In the genomic region with DNA sequence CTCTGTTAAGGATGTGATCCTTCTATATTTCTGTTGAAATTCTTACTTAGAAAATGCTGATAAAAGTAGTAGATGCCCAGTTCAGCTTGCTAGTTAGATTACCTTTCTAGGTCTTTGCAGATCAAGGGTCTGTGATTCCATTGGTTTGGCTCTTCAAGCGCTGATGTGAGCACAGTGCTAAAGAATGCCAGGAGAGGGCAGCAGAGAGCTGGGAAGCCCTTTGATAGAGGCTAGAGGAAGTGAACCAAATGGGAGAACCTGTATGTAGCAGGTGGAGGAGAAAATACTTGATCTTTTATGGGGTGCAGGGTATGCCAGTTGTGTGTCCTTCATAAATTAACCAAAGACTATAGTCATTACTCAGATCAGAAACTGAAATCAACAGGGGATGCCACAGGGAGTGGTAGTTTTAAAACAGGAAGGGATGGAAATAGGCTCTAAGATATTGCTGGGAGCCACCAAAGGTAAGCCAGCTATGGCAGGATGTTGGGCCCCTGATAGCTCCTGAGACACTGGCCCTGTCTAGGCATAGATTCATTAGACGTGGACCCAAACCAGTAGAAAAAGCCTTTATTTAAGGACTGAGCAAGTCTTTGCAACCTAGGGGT, we compare ENCODE assay signal across 8 cellular contexts.
A peak's percentile ranks its signal among the peaks of the same experiment; 100 is the strongest.
DNase-seq lines count a peak whose midpoint lies in the region; ATAC-seq, FAIRE-seq and TF ChIP-seq lines count a peak whose summit lies in the region.

No MANE protein-coding gene starts in this region.

- TF ChIP-seq CTCF in PC-9 (conservative IDR thresholded peaks at IDR 0.05) (peak; percentile 74), omental fat pad (IDR thresholded peaks at IDR 0.05) (no peak), uterus (IDR thresholded peaks at IDR 0.05) (peak; percentile 63 to 72 (median 66))

- H4K20me1 ChIP-seq in PC-9 (ENCODE audit: insufficient read depth), result no peaks in the 10 kb centered on the region

- no peak overlapping the region for H3K4me2 ChIP-seq in PC-9

- no peak overlapping the region for H3K4me3 ChIP-seq in PC-9
- H3K4me3 ChIP-seq in uterus, result no peak overlapping the region

- ATAC-seq in GM21723 (IDR thresholded peaks at IDR 0.05; ENCODE audit: unreplicated experiment) (peak; percentile 95), omental fat pad (ENCODE audit: low FRiP score) (peak; percentile 89)

- no peak for FAIRE-seq in frontal cortex (lab: Jason Lieb, UNC)

- H3K36me3 ChIP-seq in PC-9 (ENCODE audit: low read depth) (no peaks in the 10 kb centered on the region), uterus (no peaks in the 10 kb centered on the region)

- CTCF ChIA-PET in PC-9 (lab: Charles Lee), result no interaction called here

- H3K4me1 ChIP-seq in PC-9 (replicated peaks; ENCODE audit: insufficient read depth) (no peaks in the 10 kb centered on the region), uterus (no peaks in the 10 kb centered on the region)

- no peak overlapping the region for H2AFZ ChIP-seq in PC-9

- no peaks in the 10 kb centered on the region for H3F3A ChIP-seq in PC-9 (ENCODE audit: insufficient read depth, low read depth)

- no peaks in the 10 kb centered on the region for H3K9me3 Mint-ChIP-seq in activated T-helper 1 cell treated with anti-CD3 and anti-CD28 coated beads, Interleukin-12 subunit alpha, Interleukin-12 subunit beta, Interleukin-2, Interleukin-4 antibody, amounts not matched to agents 30 ng/mL and 10 ng/mL and 1 ng/mL, durations not matched to agents 14 hours and 24 hours and 36 hours

- H3K27ac ChIP-seq in PC-9, result no peak overlapping the region
- H3K27ac ChIP-seq in uterus, result no peak overlapping the region

- no peak overlapping the region for H3K27ac Mint-ChIP-seq in activated T-helper 1 cell treated with anti-CD3 and anti-CD28 coated beads, Interleukin-12 subunit alpha, Interleukin-12 subunit beta, Interleukin-2, Interleukin-4 antibody, amounts not matched to agents 30 ng/mL and 10 ng/mL and 1 ng/mL, durations not matched to agents 14 hours and 24 hours and 36 hours

- DNase-seq in ELF-1 (ENCODE audit: low read depth, low spot score) (peak; percentile 76), KBM-7 (peak; percentile 75), PC-9 (peak in 1 of 2 experiments; percentile 56), frontal cortex (ENCODE audit: low spot score in 2 of 2) (peak; percentile 2 to 34), omental fat pad (ENCODE audit: low spot score) (peak; percentile 53), uterus (peak; percentile 41 to 63)
- peak; percentile 22 for DNase-seq in activated T-helper 1 cell treated with anti-CD3 and anti-CD28 coated beads, Interleukin-12 subunit alpha, Interleukin-12 subunit beta, Interleukin-2, Interleukin-4 antibody, amounts not matched to agents 30 ng/mL and 10 ng/mL and 1 ng/mL, durations not matched to agents 14 hours and 24 hours and 36 hours (ENCODE audit: low spot score)

- BruUV-seq in PC-9 (replicated peaks; lab: Mats Ljungman, UMichigan), result no TSS peak

- H3K27me3 Mint-ChIP-seq in activated T-helper 1 cell treated with anti-CD3 and anti-CD28 coated beads, Interleukin-12 subunit alpha, Interleukin-12 subunit beta, Interleukin-2, Interleukin-4 antibody, amounts not matched to agents 30 ng/mL and 10 ng/mL and 1 ng/mL, durations not matched to agents 14 hours and 24 hours and 36 hours (ENCODE audit: insufficient read depth), result no peaks in the 10 kb centered on the region

- no peak overlapping the region for H3K4me3 Mint-ChIP-seq in activated T-helper 1 cell treated with anti-CD3 and anti-CD28 coated beads, Interleukin-12 subunit alpha, Interleukin-12 subunit beta, Interleukin-2, Interleukin-4 antibody, amounts not matched to agents 30 ng/mL and 10 ng/mL and 1 ng/mL, durations not matched to agents 14 hours and 24 hours and 36 hours

- in situ Hi-C loops in KBM-7 (cut with MboI; ENCODE audit: low pct_unique_long_range_greater_than_20kb, low sequenced_read_pairs), result no loop called here

- no peaks in the 10 kb centered on the region for H3K4me1 Mint-ChIP-seq in activated T-helper 1 cell treated with anti-CD3 and anti-CD28 coated beads, Interleukin-12 subunit alpha, Interleukin-12 subunit beta, Interleukin-2, Interleukin-4 antibody, amounts not matched to agents 30 ng/mL and 10 ng/mL and 1 ng/mL, durations not matched to agents 14 hours and 24 hours and 36 hours (ENCODE audit: low read depth)

- no peak for TF ChIP-seq POLR2A in uterus (IDR thresholded peaks at IDR 0.05)

- H3K36me3 Mint-ChIP-seq in activated T-helper 1 cell treated with anti-CD3 and anti-CD28 coated beads, Interleukin-12 subunit alpha, Interleukin-12 subunit beta, Interleukin-2, Interleukin-4 antibody, amounts not matched to agents 30 ng/mL and 10 ng/mL and 1 ng/mL, durations not matched to agents 14 hours and 24 hours and 36 hours (ENCODE audit: low read depth), result no peaks in the 10 kb centered on the region

- no peaks in the 10 kb centered on the region for H3K9me2 ChIP-seq in PC-9 (ENCODE audit: insufficient read depth)

- no peaks in the 10 kb centered on the region for H3K79me2 ChIP-seq in PC-9 (ENCODE audit: low read depth)

- H3K27me3 ChIP-seq in PC-9 (ENCODE audit: insufficient read depth, low read depth) (no peaks in the 10 kb centered on the region), uterus (no peaks in the 10 kb centered on the region)

- H3K9me3 ChIP-seq in PC-9 (ENCODE audit: insufficient read depth, low read depth) (no peaks in the 10 kb centered on the region), uterus (no peaks in the 10 kb centered on the region)

- intact Hi-C loops in PC-9 (cut with micrococcal nuclease; ENCODE audit: unreplicated experiment), result no loop called here
- intact Hi-C loops in activated T-helper 1 cell treated with anti-CD3 and anti-CD28 coated beads, Interleukin-12 subunit alpha, Interleukin-12 subunit beta, Interleukin-2, Interleukin-4 antibody, amounts not matched to agents 30 ng/mL and 10 ng/mL and 1 ng/mL, durations not matched to agents 14 hours and 24 hours and 36 hours (cut with micrococcal nuclease), result loop anchor here (2.0 kb wide), 1 partner anchor 1677 kb away; no protein-coding TSS in a partner anchor
- intact Hi-C loops in uterus (cut with DNase I; ENCODE audit: low total_unique reads), result no loop called here

- POLR2A ChIA-PET in PC-9 (lab: Charles Lee; ENCODE audit: unreplicated experiment), result no interaction called here

Comparison
In these comparisons a context has a peak if more than half of its experiments do, and no peak if none do; other contexts are left out.
1. CTCF ChIP-seq: peak in PC-9 (single experiment) and uterus (4 of 4); none in omental fat pad (0 of 3).